ENCODE assay signal across 11 cellular contexts in the genomic region with DNA sequence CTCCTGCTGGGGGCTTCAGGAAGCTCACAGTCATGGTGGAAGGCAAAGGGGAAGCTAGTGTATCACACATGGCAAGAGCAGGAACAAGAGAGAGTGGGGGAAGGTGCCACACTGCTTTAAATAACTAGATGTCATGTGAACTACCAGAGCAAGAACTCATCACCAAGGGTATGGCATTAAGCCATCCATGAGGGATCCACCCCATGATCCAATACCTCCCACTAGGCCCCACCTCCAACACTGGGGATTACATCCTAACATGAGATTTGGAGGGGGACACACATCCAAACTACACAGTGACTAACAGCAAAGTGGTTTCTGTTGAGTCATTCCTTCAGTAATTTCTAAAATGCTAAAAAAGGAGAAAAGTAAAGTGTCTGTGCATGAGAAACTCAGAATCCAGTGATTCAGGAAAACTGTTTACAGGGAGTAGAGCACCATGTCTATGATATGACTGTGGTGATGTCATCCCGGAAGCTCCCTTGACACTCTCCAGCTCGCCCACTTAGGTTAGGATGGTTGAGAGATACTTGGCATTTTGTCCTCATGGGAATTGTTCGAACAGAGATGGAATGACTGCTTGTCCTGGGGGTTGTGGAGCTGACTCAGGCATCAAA. TPM values are rescaled to one million over a fixed set of nuclear protein-coding genes. Genes with fewer than 3 reads are reported as not detected.
DNase-seq lines count a peak whose midpoint lies in the region; ATAC-seq lines count a peak whose summit lies in the region.
"Had no signal": no experiment of that assay in that cellular context is flagged by ENCODE, and none has a peak within 500 bp of the region (broad histone marks: within the 10 kb centered on the region; RNA-seq: fewer than 3 reads in every experiment).

No MANE protein-coding gene starts in this region.

- H2BK120ac ChIP-seq in mesendoderm (ENCODE audit: low read depth, low read length), result no peak overlapping the region

- peaks cover 59% of the 10 kb centered on the region for H3K36me3 ChIP-seq in ACC112 (ENCODE audit: insufficient read depth, low read length)
- peaks cover 12% of the 10 kb centered on the region for H3K36me3 ChIP-seq in mesendoderm (ENCODE audit: control insufficient read depth, insufficient read depth, low read length)

- peak; percentile 77 for ATAC-seq in activated T-helper 17 cell treated with anti-CD3 and anti-CD28 coated beads, Interleukin-2, amount 50 U/mL, for 72 hours (replicated peaks)
- no peak for ATAC-seq in left colon
- no peak for ATAC-seq in GM21390 (IDR thresholded peaks at IDR 0.05; ENCODE audit: unreplicated experiment)

- peak overlapping the region; percentile 84 for H3K27ac Mint-ChIP-seq in activated T-helper 17 cell treated with anti-CD3 and anti-CD28 coated beads, Interleukin-2, amount 50 U/mL, for 72 hours

- no peak overlapping the region for H2BK15ac ChIP-seq in mesendoderm (replicated peaks; ENCODE audit: low read depth)

- H3K4ac ChIP-seq in mesendoderm (ENCODE audit: low read depth, low read length), result no peak overlapping the region

- no peaks in the 10 kb centered on the region for H3K79me1 ChIP-seq in mesendoderm (ENCODE audit: low read length)

- peaks cover 9% of the 10 kb centered on the region for H3K4me1 Mint-ChIP-seq in activated T-helper 17 cell treated with anti-CD3 and anti-CD28 coated beads, Interleukin-2, amount 50 U/mL, for 72 hours

- H3K27me3 Mint-ChIP-seq in activated T-helper 17 cell treated with anti-CD3 and anti-CD28 coated beads, Interleukin-2, amount 50 U/mL, for 72 hours, result no peaks in the 10 kb centered on the region

- H4K5ac ChIP-seq in mesendoderm (ENCODE audit: low read length), result no peak overlapping the region

- no peaks in the 10 kb centered on the region for H3K9me3 Mint-ChIP-seq in activated T-helper 17 cell treated with anti-CD3 and anti-CD28 coated beads, Interleukin-2, amount 50 U/mL, for 72 hours

- H3K4me3 ChIP-seq in ACC112 (ENCODE audit: low read depth, low read length) (peak overlapping the region; percentile 57; the same call in 1 of the 2 replicates), mesendoderm (ENCODE audit: low read length) (no peak overlapping the region)
- H3K4me3 ChIP-seq: cardiac muscle cell had no signal

- no peak overlapping the region for H2BK5ac ChIP-seq in mesendoderm (ENCODE audit: low read length)

- H3K27ac ChIP-seq in ACC112 (ENCODE audit: low read depth, low read length), result peak overlapping the region; percentile 99
- no peak overlapping the region for H3K27ac ChIP-seq in mesendoderm (ENCODE audit: low read depth, low read length)
- no peak overlapping the region for H3K27ac ChIP-seq in substantia nigra (ENCODE audit: low read depth, low read length, poor library complexity, severe bottlenecking)
- H3K27ac ChIP-seq: cardiac muscle cell, VCaP had no signal

- DNase-seq in EL (peak; percentile 97), glomerular visceral epithelial cell (ENCODE audit: extremely low spot score) (peak; percentile 85), mesendoderm (no peak), left colon (no peak), substantia nigra (lab: John Stamatoyannopoulos, UW) (no peak)
- DNase-seq: NCI-H82 had no signal

- intact Hi-C loops in left colon (cut with DNase I, micrococcal nuclease), result no loop called here

- H2AFZ ChIP-seq in ACC112 (ENCODE audit: low read length, unreplicated experiment), result no peak overlapping the region

- H3K79me2 ChIP-seq in ACC112 (ENCODE audit: control insufficient read depth, insufficient read depth, low read length, unreplicated experiment) (no peaks in the 10 kb centered on the region), mesendoderm (ENCODE audit: control insufficient read depth, insufficient read depth, low read length) (no peaks in the 10 kb centered on the region)

- peak overlapping the region; percentile 38 for H3K4me3 Mint-ChIP-seq in activated T-helper 17 cell treated with anti-CD3 and anti-CD28 coated beads, Interleukin-2, amount 50 U/mL, for 72 hours

- no peak overlapping the region for H3K4me2 ChIP-seq in mesendoderm (ENCODE audit: low read length)

- H3K36me3 Mint-ChIP-seq in activated T-helper 17 cell treated with anti-CD3 and anti-CD28 coated beads, Interleukin-2, amount 50 U/mL, for 72 hours (ENCODE audit: low read depth), result no peaks in the 10 kb centered on the region

- H3K23ac ChIP-seq in mesendoderm (ENCODE audit: low read length), result no peak overlapping the region

- no peak overlapping the region for H3K18ac ChIP-seq in mesendoderm (ENCODE audit: low read length)

- H3K56ac ChIP-seq in mesendoderm (ENCODE audit: low read length), result no peak overlapping the region

- H3K4me1 ChIP-seq in ACC112 (ENCODE audit: control insufficient read depth, insufficient read depth, low read length, unreplicated experiment) (peaks cover 21% of the 10 kb centered on the region), mesendoderm (ENCODE audit: control insufficient read depth, low read depth, low read length) (no peaks in the 10 kb centered on the region)

- H3K9ac ChIP-seq in mesendoderm (ENCODE audit: low read length), result no peak overlapping the region

- H3K27me3 ChIP-seq in ACC112 (ENCODE audit: insufficient read depth, low read length), result no peaks in the 10 kb centered on the region
- H3K27me3 ChIP-seq in mesendoderm (ENCODE audit: insufficient read depth, low read length, poor library complexity), result no peaks in the 10 kb centered on the region
- H3K27me3 ChIP-seq: cardiac muscle cell had no signal

- no peak overlapping the region for H2AK5ac ChIP-seq in mesendoderm (ENCODE audit: low read length)

- no CpG with 5 or more reads among the region's 3 CpGs for WGBS in mesendoderm (ENCODE audit: extremely low coverage, insufficient coverage, low lambda C conversion rate)

- H4K8ac ChIP-seq in mesendoderm (ENCODE audit: low read depth, low read length), result no peak overlapping the region

RNA-seq across cellular contexts. Expression of a gene that starts 50.3 kb away (rescaled TPM):
- 10 to 100 TPM; 56.6 to 76.1 TPM for total RNA-seq in activated T-helper 17 cell treated with anti-CD3 and anti-CD28 coated beads, Interleukin-2, amount 50 U/mL, for 72 hours
- 30.0 TPM for polyA plus RNA-seq in mesendoderm (2013, experiment 1 of 2)
- polyA plus RNA-seq in mesendoderm (2013, experiment 2 of 2), result 29.2 TPM
- total RNA-seq in left colon, result 10 to 100 TPM; 34.9 to 37.4 TPM

Comparison
In these comparisons a context has a peak if more than half of its experiments do, and no peak if none do; other contexts are left out.
1. DNase-seq: peak in EL (single experiment) and glomerular visceral epithelial cell (single experiment); none in mesendoderm (single experiment), left colon (0 of 2) and substantia nigra (0 of 49).